22 cellular contexts compared by ENCODE assay signal in genomic region chr11:75063732-75064314, GRCh38. TPM values are rescaled to one million over a fixed set of nuclear protein-coding genes. Genes with fewer than 3 reads are reported as not detected.
"Had no signal": no experiment of that assay in that cellular context is flagged by ENCODE, and none has a peak within 500 bp of the region (broad histone marks: within the 10 kb centered on the region; RNA-seq: fewer than 3 reads in every experiment).

No MANE protein-coding gene starts in this region.

- DNase-seq: activated B cell treated with CpG ODN at 0.5 μM for 24 hours; activated CD4-positive, alpha-beta T cell treated with anti-CD3 and anti-CD28 coated beads, Interleukin-2, amount 10 ng/mL, durations not matched to agents 24 days and 14 days; activated CD8-positive, alpha-beta memory T cell treated with anti-CD3 and anti-CD28 coated beads, Interleukin-2, amount 50 U/mL, for 48 hours; activated gamma-delta T cell; activated T-cell treated with anti-CD3 and anti-CD28 coated beads, Interleukin-2, amount 50 U/mL, for 72 hours; caudate nucleus; colonic mucosa; hippocampal formation; left ventricle myocardium superior; mesendoderm; natural killer cell; posterior cingulate gyrus; right cardiac atrium; stimulated activated CD4-positive, alpha-beta T cell treated with anti-CD3 and anti-CD28 coated beads, Interleukin-4, amount 100 ng/mL, for 24 hours; stimulated activated naive CD4-positive, alpha-beta T cell treated with Interleukin-2 at 50 U/mL for 16 hours; substantia nigra had no signal

- H3K4me1 ChIP-seq: colonic mucosa, tibial nerve, vagina had no signal

- H3K36me3 ChIP-seq: colonic mucosa, neutrophil, tibial nerve, vagina had no signal

- H3K27me3 ChIP-seq: colonic mucosa, tibial nerve, vagina had no signal

- H3K9me3 ChIP-seq: colonic mucosa, neutrophil, tibial nerve, vagina had no signal

- H3K27ac ChIP-seq: colonic mucosa, neutrophil, skin epidermis, tibial nerve, vagina had no signal

- H3K4me3 ChIP-seq: colonic mucosa, skin epidermis, tibial nerve, vagina had no signal

RNA-seq across cellular contexts. Expression of gene OR2AT4, which starts 32.9 kb away (rescaled TPM):
- total RNA-seq: activated B cell treated with CpG ODN at 0.5 μM for 24 hours; activated CD4-positive, alpha-beta T cell treated with anti-CD3 and anti-CD28 coated beads, Interleukin-2, amount 10 ng/mL, durations not matched to agents 24 days and 14 days; activated naive CD4-positive, alpha-beta T cell treated with anti-CD3 and anti-CD28 coated beads, Interleukin-2, amount 50 U/mL, for 72 hours; activated T-cell treated with anti-CD3 and anti-CD28 coated beads, Interleukin-2, amount 50 U/mL, for 72 hours; colonic mucosa; esophagus mucosa; left ventricle myocardium superior; natural killer cell; right cardiac atrium; vagina had no signal
